25 cellular contexts compared by ENCODE assay signal in the genomic region with DNA sequence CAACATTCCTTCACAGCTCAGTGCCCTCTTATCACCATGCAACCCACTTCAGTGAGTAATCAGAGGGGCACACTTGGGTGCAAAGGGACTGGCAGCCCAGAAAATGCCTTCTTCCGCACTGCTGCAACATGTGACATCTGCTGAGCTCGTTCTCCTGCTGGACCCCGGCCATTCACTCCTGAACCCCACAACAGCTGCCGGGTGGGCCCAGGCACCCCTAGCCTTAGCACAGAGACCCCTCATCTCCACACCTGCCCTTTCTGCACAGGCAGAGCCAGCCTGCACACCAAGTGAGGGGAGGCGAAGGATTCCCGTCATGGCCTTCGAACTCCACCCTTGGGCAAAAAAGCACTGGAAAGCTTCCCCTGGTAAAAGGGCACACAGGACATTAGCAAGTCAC.
DNase-seq lines count a peak whose midpoint lies in the region; ATAC-seq and TF ChIP-seq lines count a peak whose summit lies in the region.
"Had no signal": no experiment of that assay in that cellular context is flagged by ENCODE, and none has a peak within 500 bp of the region (broad histone marks: within the 10 kb centered on the region; RNA-seq: fewer than 3 reads in every experiment).

No MANE protein-coding gene starts in this region.

- dilution Hi-C loops in IMR-90 (cut with HindIII; ENCODE audit: low sequenced_read_pairs, unreplicated experiment) = no loop called here

- CTCF ChIA-PET in IMR-90 (lab: Yijun Ruan, JAX) = no interaction called here

- peaks cover 18 to 20% of the 10 kb centered on the region in 2 experiments for H3K4me1 Mint-ChIP-seq in H9
- H3K4me1 Mint-ChIP-seq: CD14-positive monocyte; CD4-positive, alpha-beta memory T cell; CD4-positive, CD25-positive, alpha-beta regulatory T cell; CD8-positive, alpha-beta memory T cell had no signal

- H3K4me2 ChIP-seq in H9 (ENCODE audit: insufficient read depth, insufficient read length, low read length) (no peak overlapping the region), IMR-90 (ENCODE audit: low read depth, low read length) (no peak overlapping the region)
- H3K4me2 ChIP-seq: BLaER1 had no signal

- H2BK12ac ChIP-seq in H9 (ENCODE audit: insufficient read length, low read depth, low read length) = no peak overlapping the region

- H2BK120ac ChIP-seq in H9 (ENCODE audit: low read depth, low read length, poor library complexity, severe bottlenecking) = no peak overlapping the region
- no peak overlapping the region for H2BK120ac ChIP-seq in IMR-90 (ENCODE audit: low read depth, low read length)

- H4K5ac ChIP-seq in H9 (ENCODE audit: insufficient read length, low read depth, low read length) = no peak overlapping the region
- no peak overlapping the region for H4K5ac ChIP-seq in IMR-90 (ENCODE audit: low read depth, low read length)

- H3K4ac ChIP-seq in H9 (ENCODE audit: low read depth, low read length) = no peak overlapping the region
- no peak overlapping the region for H3K4ac ChIP-seq in IMR-90 (ENCODE audit: low read depth, low read length)

- no peak for TF ChIP-seq CTCF in H9 (conservative IDR thresholded peaks at IDR 0.05)
- TF ChIP-seq CTCF in IMR-90 (conservative IDR thresholded peaks at IDR 0.05; ENCODE audit: low read depth, low read length) = no peak
- no peak for TF ChIP-seq CTCF in thyroid gland (IDR thresholded peaks at IDR 0.05)

- no TSS peak for BruUV-seq in IMR-90 (replicated peaks; lab: Mats Ljungman, UMichigan)

- TF ChIP-seq POLR2A in IMR-90 (IDR thresholded peaks at IDR 0.05; ENCODE audit: low read depth, low read length) (no peak), thyroid gland (IDR thresholded peaks at IDR 0.05) (no peak)

- peak overlapping the region in 2 of 3 experiments; percentile 2 to 14; a peak in 2 of 7 replicates for H3K27ac Mint-ChIP-seq in H9
- H3K27ac Mint-ChIP-seq: CD4-positive, alpha-beta memory T cell; CD4-positive, CD25-positive, alpha-beta regulatory T cell; CD8-positive, alpha-beta memory T cell had no signal

- H3K23me2 ChIP-seq in H9 (ENCODE audit: insufficient read length, low read depth, low read length, poor library complexity, severe bottlenecking) = no peaks in the 10 kb centered on the region

- H3K27me3 ChIP-seq in H9 (ENCODE audit: insufficient read depth, low read length) (no peaks in the 10 kb centered on the region), IMR-90 (ENCODE audit: control insufficient read depth, insufficient read depth, low read length) (no peaks in the 10 kb centered on the region), thyroid gland (no peaks in the 10 kb centered on the region), aorta (ENCODE audit: control insufficient read depth in 1 of 2, insufficient read depth in 2 of 2, low read length in 1 of 2) (no peaks in the 10 kb centered on the region)
- H3K27me3 ChIP-seq: BE2C, BLaER1 had no signal

- H3K36me3 Mint-ChIP-seq in H9 (ENCODE audit: insufficient read depth in 1 of 3, low read depth in 3 of 3) = peaks cover 0 to 5% (median 0%) of the 10 kb centered on the region in 3 experiments; a peak in 3 of 7 replicates
- H3K36me3 Mint-ChIP-seq: CD14-positive monocyte; CD4-positive, alpha-beta memory T cell; CD4-positive, CD25-positive, alpha-beta regulatory T cell; CD8-positive, alpha-beta memory T cell had no signal

- ATAC-seq in IMR-90 (ENCODE audit: low read depth) (no peak), aorta (ENCODE audit: low FRiP score) (peak; percentile 53)
- ATAC-seq: GM12878 had no signal

- H2BK15ac ChIP-seq in H9 (ENCODE audit: low read depth, low read length) (no peak overlapping the region), IMR-90 (ENCODE audit: low read depth, low read length) (no peak overlapping the region)

- H2AFZ ChIP-seq in H9 (ENCODE audit: low read length) (no peak overlapping the region), IMR-90 (replicated peaks; ENCODE audit: low read length, poor library complexity) (peak overlapping the region; percentile 28)

- no peak overlapping the region for H3K4me3 Mint-ChIP-seq in H9
- H3K4me3 Mint-ChIP-seq: CD14-positive monocyte; CD4-positive, alpha-beta memory T cell; CD4-positive, CD25-positive, alpha-beta regulatory T cell; CD8-positive, alpha-beta memory T cell had no signal

- H4K8ac ChIP-seq in H9 (replicated peaks; ENCODE audit: insufficient read length, low read depth, low read length) (no peak overlapping the region), IMR-90 (ENCODE audit: low read depth in 2 of 2, low read length in 2 of 2) (no peak overlapping the region)

- H3K18ac ChIP-seq in H9 (ENCODE audit: insufficient read length, low read depth, low read length) = no peak overlapping the region
- no peak overlapping the region for H3K18ac ChIP-seq in IMR-90 (ENCODE audit: low read depth, low read length)

- no peaks in the 10 kb centered on the region for H3K9me1 ChIP-seq in IMR-90 (ENCODE audit: insufficient read depth, low read length)

- no CpG with 5 or more reads among the region's 7 CpGs for WGBS in H9 (ENCODE audit: extremely low coverage, insufficient read length, low lambda C conversion rate)
- WGBS in IMR-90 (ENCODE audit: extremely low coverage in 2 of 2, insufficient read length in 1 of 2), 2 experiments = 48% methylated on average over 3 of the region's 7 CpGs; no CpG with 5 or more reads in 1 of the 2 experiments
- WGBS in thyroid gland, 2 donors = 58 to 76% methylated on average over 7 of the region's 7 CpGs
- WGBS in aorta, 2 donors = 97 to 98% methylated on average over 7 of the region's 7 CpGs

- no peak overlapping the region for H3K56ac ChIP-seq in H9 (ENCODE audit: insufficient read length, low read depth, low read length)
- H3K56ac ChIP-seq in IMR-90 (ENCODE audit: extremely low read depth, insufficient read depth, low read length) = no peak overlapping the region

- H3K9me3 ChIP-seq in H9 (ENCODE audit: control insufficient read depth, low read depth, low read length) (no peaks in the 10 kb centered on the region), IMR-90 (ENCODE audit: control insufficient read depth, insufficient read depth, low read length) (no peaks in the 10 kb centered on the region), thyroid gland (no peaks in the 10 kb centered on the region), aorta (ENCODE audit: control insufficient read depth, low read length) (no peaks in the 10 kb centered on the region)
- H3K9me3 ChIP-seq: BE2C had no signal

- no peak overlapping the region for H3K23ac ChIP-seq in H9 (ENCODE audit: insufficient read length, low read depth, low read length)
- no peak overlapping the region for H3K23ac ChIP-seq in IMR-90 (ENCODE audit: low read depth, low read length)

- H3K14ac ChIP-seq in H9 (ENCODE audit: insufficient read depth, low read length) (no peak overlapping the region), IMR-90 (replicated peaks; ENCODE audit: low read depth, low read length) (no peak overlapping the region)

- H3K4me1 ChIP-seq in H9 (ENCODE audit: insufficient read depth, low read length) = no peaks in the 10 kb centered on the region; the same call in 1 of the 2 replicates
- H3K4me1 ChIP-seq in IMR-90 (ENCODE audit: control insufficient read depth, insufficient read depth, low read length) = no peaks in the 10 kb centered on the region
- H3K4me1 ChIP-seq in thyroid gland = peaks cover 3 to 11% of the 10 kb centered on the region in 2 donors
- peaks cover 0 to 12% of the 10 kb centered on the region in 2 donors for H3K4me1 ChIP-seq in aorta (ENCODE audit: control insufficient read depth in 1 of 2, insufficient read depth in 2 of 2, low read length in 2 of 2)
- H3K4me1 ChIP-seq: BE2C, BLaER1 had no signal

- no peaks in the 10 kb centered on the region for H3K27me3 Mint-ChIP-seq in H9 (ENCODE audit: low read depth)
- H3K27me3 Mint-ChIP-seq: CD4-positive, CD25-positive, alpha-beta regulatory T cell; CD8-positive, alpha-beta memory T cell had no signal

- no peaks in the 10 kb centered on the region for H3K79me2 ChIP-seq in H9 (ENCODE audit: insufficient read depth, low read length)

- H2AK5ac ChIP-seq in H9 (ENCODE audit: insufficient read length, low read length) = no peak overlapping the region
- no peak overlapping the region for H2AK5ac ChIP-seq in IMR-90 (ENCODE audit: low read depth, low read length)

- H2AK9ac ChIP-seq in IMR-90 (replicated peaks; ENCODE audit: low read depth, low read length, poor library complexity) = no peak overlapping the region

- H2BK20ac ChIP-seq in H9 (ENCODE audit: low read depth, low read length, poor library complexity, severe bottlenecking) = no peak overlapping the region
- no peak overlapping the region for H2BK20ac ChIP-seq in IMR-90 (ENCODE audit: low read depth, low read length)

- H4K91ac ChIP-seq in H9 (ENCODE audit: insufficient read length, low read depth, low read length) = no peak overlapping the region
- H4K91ac ChIP-seq in IMR-90 (ENCODE audit: insufficient read depth, low read depth, low read length) = no peak overlapping the region

- H3K9me3 Mint-ChIP-seq in H9 = peaks cover 0 to 5% of the 10 kb centered on the region in 2 experiments; a peak in 2 of 5 replicates

- DNase-seq in H9 (no peak), IMR-90 (no peak), thyroid gland (peak; percentile 32 to 38), aorta (no peak), ureter (ENCODE audit: low spot score) (no peak), GOT3 (lab: John Stamatoyannopoulos, UW) (no peak)
- no peak for DNase-seq in activated naive CD4-positive, alpha-beta T cell treated with anti-CD3 and anti-CD28 coated beads, Interleukin-2, amount 50 U/mL, for 16 hours
- DNase-seq: 8988T; ACHN; BE2C; C1 segment of cervical spinal cord; CD4-positive, alpha-beta memory T cell; CD4-positive, CD25-positive, alpha-beta regulatory T cell; CD8-positive, alpha-beta memory T cell; COR-L47; DMS 273 treated with DMSO at 0.1 percent for 48 hours; DMS153; DMS53; DMS79; DND-41; EL; GDM1 had no signal

- TF ChIP-seq RAD21 in IMR-90 (IDR thresholded peaks at IDR 0.05; ENCODE audit: low read length) = no peak

- H3K9ac ChIP-seq in H9 (ENCODE audit: extremely low read depth, insufficient read length, low read length) (no peak overlapping the region), IMR-90 (ENCODE audit: low read depth, low read length) (no peak overlapping the region)
- H3K9ac ChIP-seq: BLaER1 had no signal

- intact Hi-C loops in IMR-90 (cut with micrococcal nuclease) (no loop called here), thyroid gland (cut with DNase I) (no loop called here), aorta (cut with DNase I) (no loop called here)

- H4K20me1 ChIP-seq in H9 (ENCODE audit: control insufficient read depth, insufficient read depth, insufficient read length) = no peaks in the 10 kb centered on the region
- H4K20me1 ChIP-seq in IMR-90 (ENCODE audit: insufficient read depth, low read length) = no peaks in the 10 kb centered on the region
- H4K20me1 ChIP-seq: BLaER1 had no signal

- POLR2A ChIA-PET in IMR-90 (lab: Charles Lee; ENCODE audit: unreplicated experiment) = no interaction called here

- H3K79me1 ChIP-seq in H9 (ENCODE audit: insufficient read depth, low read depth, low read length, poor library complexity, severe bottlenecking) = no peaks in the 10 kb centered on the region
- H3K79me1 ChIP-seq in IMR-90 (ENCODE audit: low read depth in 1 of 2, low read length in 2 of 2) = no peaks in the 10 kb centered on the region

- no peaks in the 10 kb centered on the region for H3K36me3 ChIP-seq in IMR-90 (ENCODE audit: control insufficient read depth, insufficient read depth, low read length)
- H3K36me3 ChIP-seq in thyroid gland = no peaks in the 10 kb centered on the region
- no peaks in the 10 kb centered on the region for H3K36me3 ChIP-seq in aorta (ENCODE audit: control insufficient read depth in 1 of 2, insufficient read depth in 2 of 2, low read length in 1 of 2)
- H3K36me3 ChIP-seq: BE2C, BLaER1 had no signal

- H3K27ac ChIP-seq in H9 (ENCODE audit: insufficient read length, low read depth, low read length) (no peak overlapping the region), IMR-90 (ENCODE audit: insufficient read depth, low read length) (no peak overlapping the region), thyroid gland (no peak overlapping the region), aorta (ENCODE audit: low read depth in 1 of 2, low read length in 2 of 2) (no peak overlapping the region)
- H3K27ac ChIP-seq: BLaER1 had no signal

- in situ Hi-C loops in IMR-90 (cut with MboI; ENCODE audit: low sequenced_read_pairs) = no loop called here

- H2BK5ac ChIP-seq in H9 (ENCODE audit: insufficient read length, low read length) (no peak overlapping the region), IMR-90 (ENCODE audit: low read depth, low read length, poor library complexity, severe bottlenecking) (no peak overlapping the region)

- H3K4me3 ChIP-seq in IMR-90 (ENCODE audit: insufficient read depth, low read depth, low read length) = no peak overlapping the region
- H3K4me3 ChIP-seq in thyroid gland (replicated peaks in 1 of 3) = no peak overlapping the region
- H3K4me3 ChIP-seq in aorta (ENCODE audit: low read length in 2 of 2) = no peak overlapping the region
- H3K4me3 ChIP-seq: BLaER1, GM12878 had no signal

- H3T11ph ChIP-seq in H9 (ENCODE audit: low read length) = no peak overlapping the region

Comparison
In these comparisons a context has a peak if more than half of its experiments do, and no peak if none do; other contexts are left out.
1. DNase-seq: peak in thyroid gland (2 of 2); none in H9 (single experiment), IMR-90 (single experiment), aorta (0 of 2), activated naive CD4-positive, alpha-beta T cell treated with anti-CD3 and anti-CD28 coated beads, Interleukin-2, amount 50 U/mL, for 16 hours (single experiment), ureter (single experiment) and GOT3 (single experiment).